2 cellular contexts compared by ENCODE assay signal in genomic region chr3:127182848-127183714, GRCh38.
TF ChIP-seq lines count a peak whose summit lies in the region.

No MANE protein-coding gene starts in this region.

TF ChIP-seq in GM23338, 12 proteins besides CTCF, POLR2A, EP300 and RAD21:
- no peak for TF ChIP-seq NANOG (IDR thresholded peaks at IDR 0.05; ENCODE audit: borderline replicate concordance)
- no peak for TF ChIP-seq ETS1 (IDR thresholded peaks at IDR 0.05)
- TF ChIP-seq CREB1 (CRISPR knock-in tag; IDR thresholded peaks at IDR 0.05; ENCODE audit: low read depth), result no peak
- no peak for TF ChIP-seq REST (IDR thresholded peaks at IDR 0.05; ENCODE audit: unreplicated experiment)
- TF ChIP-seq ZNF462 (CRISPR knock-in tag; IDR thresholded peaks at IDR 0.05), result no peak
- TF ChIP-seq ZNF331 (CRISPR knock-in tag; IDR thresholded peaks at IDR 0.05; ENCODE audit: low read depth), result no peak
- no peak for TF ChIP-seq POLR2AphosphoS5 (IDR thresholded peaks at IDR 0.05; ENCODE audit: low read depth)
- TF ChIP-seq EZH2 (IDR thresholded peaks at IDR 0.05; ENCODE audit: low read depth, unreplicated experiment), result no peak
- TF ChIP-seq ZNF114 (CRISPR knock-in tag; IDR thresholded peaks at IDR 0.05), result no peak

TF ChIP-seq in H1, 55 proteins besides CTCF, POLR2A, EP300 and RAD21:
- TF ChIP-seq CBX8 (IDR thresholded peaks at IDR 0.05; ENCODE audit: borderline replicate concordance, low read depth, low read length) (no peak), CHD7 (IDR thresholded peaks at IDR 0.05; ENCODE audit: insufficient replicate concordance, low read length) (no peak), CREB1 (IDR thresholded peaks at IDR 0.05) (no peak)
